8 cellular contexts compared by ENCODE assay signal in the genomic region with DNA sequence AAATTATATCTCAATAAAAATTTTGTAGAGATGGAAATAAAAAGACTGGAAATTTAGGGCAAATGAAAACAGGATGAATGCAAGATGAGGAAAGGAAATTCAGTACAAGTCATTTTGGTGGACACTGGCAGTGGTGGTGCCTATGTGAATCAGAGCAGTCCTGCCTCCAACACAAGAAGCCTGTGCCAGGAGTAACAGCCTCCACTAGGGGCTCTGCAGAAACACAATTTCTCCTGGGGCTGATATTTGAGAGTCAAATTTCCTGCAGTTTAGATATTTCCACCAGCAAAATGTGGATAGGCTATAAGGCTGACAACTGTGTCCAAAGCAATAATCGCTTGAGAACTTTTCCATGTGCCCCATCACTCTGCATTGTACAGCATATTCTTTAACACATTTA. TPM values are rescaled to one million over a fixed set of nuclear protein-coding genes. Genes with fewer than 3 reads are reported as not detected.
DNase-seq lines count a peak whose midpoint lies in the region; ATAC-seq and TF ChIP-seq lines count a peak whose summit lies in the region.

No MANE protein-coding gene starts in this region.

- peak in 4 of 6 experiments; percentile 18 to 56 (median 40) for TF ChIP-seq CTCF in esophagus squamous epithelium (IDR thresholded peaks at IDR 0.05)

- no peak overlapping the region for H3K27ac ChIP-seq in esophagus squamous epithelium
- H3K27ac ChIP-seq in effector memory CD4-positive, alpha-beta T cell (ENCODE audit: insufficient read depth, low read length, poor library complexity, severe bottlenecking): no peak overlapping the region

- TF ChIP-seq POLR2A in esophagus squamous epithelium (IDR thresholded peaks at IDR 0.05): no peak

- H3K9me3 ChIP-seq in esophagus squamous epithelium: no peaks in the 10 kb centered on the region
- H3K9me3 ChIP-seq in effector memory CD4-positive, alpha-beta T cell (ENCODE audit: control insufficient read depth, low read length): no peaks in the 10 kb centered on the region

- no peak overlapping the region for H3K4me3 ChIP-seq in esophagus squamous epithelium
- H3K4me3 ChIP-seq in effector memory CD4-positive, alpha-beta T cell (ENCODE audit: insufficient read depth, low read depth, low read length, poor library complexity, severe bottlenecking): no peak overlapping the region

- peaks cover 0 to 9% (median 0%) of the 10 kb centered on the region in 4 donors for H3K27me3 ChIP-seq in esophagus squamous epithelium
- H3K27me3 ChIP-seq in effector memory CD4-positive, alpha-beta T cell (replicated peaks; ENCODE audit: control insufficient read depth, insufficient read depth, low read length, poor library complexity, severe bottlenecking): peaks cover 13% of the 10 kb centered on the region

- intact Hi-C loops in esophagus squamous epithelium (cut with DNase I): no loop called here

- H3K4me1 ChIP-seq in esophagus squamous epithelium: peaks cover 0 to 9% (median 0%) of the 10 kb centered on the region in 3 donors
- no peaks in the 10 kb centered on the region for H3K4me1 ChIP-seq in effector memory CD4-positive, alpha-beta T cell (ENCODE audit: control insufficient read depth, insufficient read depth, low read length, poor library complexity, severe bottlenecking)

- H3K36me3 ChIP-seq in esophagus squamous epithelium: no peaks in the 10 kb centered on the region
- no peaks in the 10 kb centered on the region for H3K36me3 ChIP-seq in effector memory CD4-positive, alpha-beta T cell (ENCODE audit: control insufficient read depth, insufficient read depth, low read length)

- no peak for ATAC-seq in GM21619 (IDR thresholded peaks at IDR 0.05; ENCODE audit: unreplicated experiment)

- DNase-seq in Ammon's horn (ENCODE audit: low spot score) (peak; percentile 63), MV-4-11 (lab: John Stamatoyannopoulos, UW) (peak; percentile 35), esophagus squamous epithelium (lab: John Stamatoyannopoulos, UW) (no peak), myocyte (ENCODE audit: low read depth) (peak; percentile 55), NCI-H128 (lab: John Stamatoyannopoulos, UW; ENCODE audit: unreplicated experiment) (no peak), NCI-H1930 (lab: John Stamatoyannopoulos, UW) (no peak)
- no peak for DNase-seq in effector memory CD4-positive, alpha-beta T cell

- WGBS in esophagus squamous epithelium, 2 donors: 86% methylated on average over 1 of the region's 1 CpG

RNA-seq across cellular contexts. Expression of a gene that starts 4.7 kb away (rescaled TPM):
- 10 to 100 TPM; 22.4 to 50.4 (median 36.9) TPM for total RNA-seq in esophagus squamous epithelium
- 12.0 and 16.2 TPM in 2 replicates for total RNA-seq in myocyte
- polyA plus RNA-seq in myocyte (2012): 79.1 TPM

Comparison
In these comparisons a context has a peak if more than half of its experiments do, and no peak if none do; other contexts are left out.
1. DNase-seq: peak in Ammon's horn (single experiment), MV-4-11 (single experiment) and myocyte (single experiment); none in esophagus squamous epithelium (single experiment), effector memory CD4-positive, alpha-beta T cell (0 of 3), NCI-H128 (single experiment) and NCI-H1930 (0 of 2).